Comparison of ENCODE assay signal across 17 cellular contexts in the genomic region with DNA sequence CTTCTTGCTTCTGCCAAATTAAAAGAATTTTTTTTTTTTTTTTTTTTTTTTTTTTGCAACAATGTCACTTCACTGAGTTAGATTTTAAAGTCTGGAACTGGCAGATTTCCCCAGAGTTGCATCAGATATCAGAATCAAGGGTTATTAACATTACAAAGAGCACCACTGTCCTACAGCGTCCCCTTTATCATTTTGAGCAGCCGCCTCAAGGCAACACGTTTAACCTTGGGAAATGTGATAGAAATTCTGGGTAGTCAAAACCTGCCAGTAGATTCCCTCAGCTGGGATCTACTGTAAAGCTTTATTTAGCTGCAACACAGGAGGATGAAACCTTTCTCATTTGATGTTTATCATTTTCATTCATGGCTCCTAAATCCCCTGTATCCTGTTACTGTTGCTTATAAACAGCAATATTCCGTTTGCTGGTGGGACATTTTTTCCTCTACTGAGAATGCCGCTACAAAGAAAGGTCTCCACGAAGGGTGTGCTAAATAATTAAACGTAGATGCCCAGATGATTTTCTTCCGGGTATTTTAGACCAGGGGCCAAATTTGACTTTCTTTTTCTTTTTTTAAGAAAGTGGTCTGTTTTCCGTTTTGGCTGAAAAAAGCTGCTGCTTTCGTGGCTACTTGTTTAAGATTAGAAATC.
A peak's percentile ranks its signal among the peaks of the same experiment; 100 is the strongest.
DNase-seq lines count a peak whose midpoint lies in the region; TF ChIP-seq lines count a peak whose summit lies in the region.
"Had no signal": no experiment of that assay in that cellular context is flagged by ENCODE, and none has a peak within 500 bp of the region (broad histone marks: within the 10 kb centered on the region; RNA-seq: fewer than 3 reads in every experiment).

No MANE protein-coding gene starts in this region.

- H3K4me1 Mint-ChIP-seq in glutamatergic neuron (ENCODE audit: low read depth, unreplicated experiment): peaks cover 15% of the 10 kb centered on the region
- H3K4me1 Mint-ChIP-seq: B cell; CD4-positive, alpha-beta memory T cell; T-cell had no signal

- H3K27me3 ChIP-seq in H7 (ENCODE audit: control insufficient read depth, insufficient read depth, low read length) (no peaks in the 10 kb centered on the region), PC-9 (ENCODE audit: insufficient read depth, low read depth) (no peaks in the 10 kb centered on the region), neuron (ENCODE audit: insufficient read depth, low read length) (no peaks in the 10 kb centered on the region)

- BruUV-seq in PC-9 (replicated peaks; lab: Mats Ljungman, UMichigan): no TSS peak

- H3K27ac ChIP-seq in PC-9 (no peak overlapping the region), substantia nigra (ENCODE audit: low read depth, low read length, poor library complexity, severe bottlenecking) (no peak overlapping the region)

- peaks cover 2% of the 10 kb centered on the region for H3K27me3 Mint-ChIP-seq in glutamatergic neuron (ENCODE audit: unreplicated experiment)
- H3K27me3 Mint-ChIP-seq: B cell; CD4-positive, alpha-beta memory T cell had no signal

- no peaks in the 10 kb centered on the region for H3K79me2 ChIP-seq in PC-9 (ENCODE audit: low read depth)

- peak; percentile 28 for DNase-seq in H7
- DNase-seq in PC-9: no peak
- peak; percentile 60 for DNase-seq in iPS DF 19.7 (ENCODE audit: low read depth, low spot score)
- no peak for DNase-seq in NK-92 treated with Interleukin-12 subunit alpha and Interleukin-12 subunit beta, amount 100 ng/mL, for 24 hours (lab: John Stamatoyannopoulos, UW)
- no peak for DNase-seq in C1 segment of cervical spinal cord (lab: John Stamatoyannopoulos, UW)
- no peak for DNase-seq in glutamatergic neuron
- no peak for DNase-seq in substantia nigra (lab: John Stamatoyannopoulos, UW)
- DNase-seq: ACHN; CD4-positive, alpha-beta memory T cell; NCI-H1092 treated with DMSO at 0.1 percent for 48 hours; NCI-H1694 treated with DMSO at 0.1 percent for 48 hours; NCI-H345; NCI-H526 treated with DMSO at 0.1 percent for 48 hours; T-cell had no signal

- no peaks in the 10 kb centered on the region for H3K9me3 Mint-ChIP-seq in glutamatergic neuron (ENCODE audit: unreplicated experiment)

- H2AFZ ChIP-seq in PC-9 (0 out of 2 replicates have a peak overlapping the region, but pooled peaks have one; percentile 62), neuron (ENCODE audit: low read depth, low read length) (peak overlapping the region; percentile 63)

- no peak for TF ChIP-seq CTCF in PC-9 (conservative IDR thresholded peaks at IDR 0.05)
- no peak for TF ChIP-seq CTCF in glutamatergic neuron (IDR thresholded peaks at IDR 0.05; ENCODE audit: partially characterized antibody, unreplicated experiment)

- H3K9me3 ChIP-seq in PC-9 (ENCODE audit: insufficient read depth, low read depth) (no peaks in the 10 kb centered on the region), neuron (ENCODE audit: low read length) (no peaks in the 10 kb centered on the region)

- CTCF ChIA-PET in PC-9 (lab: Charles Lee): no interaction called here

- H3K4me2 ChIP-seq in PC-9: no peak overlapping the region

- H3K27ac Mint-ChIP-seq in glutamatergic neuron (ENCODE audit: unreplicated experiment): no peak overlapping the region
- H3K27ac Mint-ChIP-seq: B cell; CD4-positive, alpha-beta memory T cell; T-cell had no signal

- peaks cover 6% of the 10 kb centered on the region for H3K36me3 Mint-ChIP-seq in glutamatergic neuron (ENCODE audit: unreplicated experiment)
- H3K36me3 Mint-ChIP-seq: CD4-positive, alpha-beta memory T cell; T-cell had no signal

- no peaks in the 10 kb centered on the region for H4K20me1 ChIP-seq in PC-9 (ENCODE audit: insufficient read depth)

- POLR2A ChIA-PET in PC-9 (lab: Charles Lee; ENCODE audit: unreplicated experiment): no interaction called here

- H3K4me3 Mint-ChIP-seq in glutamatergic neuron (ENCODE audit: unreplicated experiment): no peak overlapping the region
- H3K4me3 Mint-ChIP-seq: B cell; CD4-positive, alpha-beta memory T cell; T-cell had no signal

- no peak overlapping the region for H3K4me3 ChIP-seq in H7 (ENCODE audit: insufficient read depth, low read depth, low read length)
- no peak overlapping the region for H3K4me3 ChIP-seq in PC-9
- H3K4me3 ChIP-seq in neuron (ENCODE audit: low read length): no peak overlapping the region
- H3K4me3 ChIP-seq: K562 had no signal

- intact Hi-C loops in PC-9 (cut with micrococcal nuclease; ENCODE audit: unreplicated experiment): no loop called here

- H3K36me3 ChIP-seq in H7 (replicated peaks; ENCODE audit: control insufficient read depth, insufficient read depth, low read length) (no peaks in the 10 kb centered on the region), PC-9 (ENCODE audit: low read depth) (no peaks in the 10 kb centered on the region), neuron (ENCODE audit: insufficient read depth, low read length) (no peaks in the 10 kb centered on the region)

- H3F3A ChIP-seq in PC-9 (ENCODE audit: insufficient read depth, low read depth): no peaks in the 10 kb centered on the region

- H3K4me1 ChIP-seq in PC-9 (replicated peaks; ENCODE audit: insufficient read depth) (no peaks in the 10 kb centered on the region), neuron (ENCODE audit: insufficient read depth, low read length) (peaks cover 14% of the 10 kb centered on the region)

- H3K9me2 ChIP-seq in PC-9 (ENCODE audit: insufficient read depth): no peaks in the 10 kb centered on the region

Comparison
In these comparisons a context has a peak if more than half of its experiments do, and no peak if none do; other contexts are left out.
1. DNase-seq: peak in H7 (single experiment) and iPS DF 19.7 (single experiment); none in PC-9 (0 of 2), NK-92 treated with Interleukin-12 subunit alpha and Interleukin-12 subunit beta, amount 100 ng/mL, for 24 hours (single experiment), C1 segment of cervical spinal cord (0 of 14), glutamatergic neuron (single experiment) and substantia nigra (0 of 49).